ENCODE assay signal across 12 cellular contexts in the genomic region with DNA sequence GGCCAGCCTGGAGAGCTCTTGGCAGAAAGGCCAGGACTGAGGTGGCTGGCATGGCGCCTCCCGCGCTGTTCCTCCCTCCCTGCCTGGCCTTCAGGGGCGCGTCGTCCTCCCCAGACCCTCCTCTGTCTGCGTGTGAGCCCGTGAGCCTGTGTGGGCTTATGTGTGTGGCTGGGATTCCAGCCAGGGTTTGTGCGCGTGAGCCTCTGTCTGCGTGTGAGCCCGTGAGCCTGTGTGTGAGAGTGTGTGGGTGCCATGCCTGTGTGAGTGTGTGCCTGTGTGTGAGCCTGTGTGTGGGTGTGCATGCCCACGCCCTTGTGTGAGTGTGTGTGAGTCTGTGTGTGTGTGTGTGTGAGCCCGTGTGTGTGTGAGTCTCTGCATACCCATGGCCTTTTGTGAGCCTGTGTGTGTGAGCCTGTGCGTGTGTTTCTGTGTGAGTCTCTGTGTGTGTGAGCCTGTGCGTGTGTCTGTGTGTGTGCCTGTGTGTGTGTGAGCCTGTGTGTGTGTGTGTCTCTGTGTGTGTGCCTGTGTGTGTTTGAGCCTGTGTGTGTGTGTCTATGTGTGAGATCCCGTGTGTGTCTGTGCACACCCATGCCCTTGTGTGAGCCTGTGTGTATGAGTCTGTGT. TPM values are rescaled to one million over a fixed set of nuclear protein-coding genes. Genes with fewer than 3 reads are reported as not detected.
A peak's percentile ranks its signal among the peaks of the same experiment; 100 is the strongest.
DNase-seq lines count a peak whose midpoint lies in the region; ATAC-seq, FAIRE-seq and TF ChIP-seq lines count a peak whose summit lies in the region.
"Had no signal": no experiment of that assay in that cellular context is flagged by ENCODE, and none has a peak within 500 bp of the region (broad histone marks: within the 10 kb centered on the region; RNA-seq: fewer than 3 reads in every experiment).

No MANE protein-coding gene starts in this region.

- POLR2A ChIA-PET in endothelial cell of umbilical vein (lab: Charles Lee): no interaction called here
- POLR2A ChIA-PET in Caco-2 (lab: Charles Lee): no interaction called here

- dilution Hi-C loops in endothelial cell of umbilical vein (cut with MboI; ENCODE audit: extremely low pct_ligation_motif_present, low sequenced_read_pairs): no loop called here

- H3K27me3 ChIP-seq in endothelial cell of umbilical vein (ENCODE audit: control insufficient read depth in 2 of 2, insufficient read depth in 2 of 2, low read length in 2 of 2) (no peaks in the 10 kb centered on the region), upper lobe of left lung (no peaks in the 10 kb centered on the region), Caco-2 (replicated peaks; ENCODE audit: control insufficient read depth, insufficient read depth, low read length) (no peaks in the 10 kb centered on the region)

- no peak for TF ChIP-seq CTCF in endothelial cell of umbilical vein (IDR thresholded peaks at IDR 0.05; ENCODE audit: extremely low read depth in 1 of 2, insufficient read depth in 1 of 2, low read depth in 1 of 2, low read length in 2 of 2)
- no peak for TF ChIP-seq CTCF in upper lobe of left lung (IDR thresholded peaks at IDR 0.05)
- TF ChIP-seq CTCF in Caco-2 (IDR thresholded peaks at IDR 0.05; ENCODE audit: insufficient read depth in 1 of 2, low read depth in 1 of 2, low read length in 1 of 2, severe bottlenecking in 1 of 2, unreplicated experiment in 1 of 2): no peak

- BruUV-seq in endothelial cell of umbilical vein (replicated peaks; lab: Mats Ljungman, UMichigan) (no TSS peak), Caco-2 (replicated peaks; lab: Mats Ljungman, UMichigan) (no TSS peak)

- ATAC-seq in upper lobe of left lung (ENCODE audit: low FRiP score in 2 of 2) (peak in 1 of 2 donors; percentile 1), HG03439 (IDR thresholded peaks at IDR 0.05; ENCODE audit: unreplicated experiment) (no peak)

- H3K4me3 Mint-ChIP-seq in Caco-2 (ENCODE audit: unreplicated experiment): no peak overlapping the region

- CTCF ChIA-PET in endothelial cell of umbilical vein (lab: Charles Lee): interaction anchor here (2.0 kb wide), 1 partner anchor 11 kb away, joined by 8 read pairs; no protein-coding TSS in a partner anchor
- CTCF ChIA-PET in Caco-2 (lab: Charles Lee): no interaction called here

- H3K4me1 ChIP-seq in endothelial cell of umbilical vein (ENCODE audit: control insufficient read depth, extremely low read depth, insufficient read depth, low read length): peaks cover 42% of the 10 kb centered on the region
- peaks cover 84 to 95% (median 85%) of the 10 kb centered on the region in 4 donors for H3K4me1 ChIP-seq in upper lobe of left lung
- H3K4me1 ChIP-seq in Caco-2: no peaks in the 10 kb centered on the region

- WGBS in upper lobe of left lung, 2 donors: 47% methylated on average over 6 to 17 of the region's 17 CpGs

- H3K4me3 ChIP-seq in endothelial cell of umbilical vein (replicated peaks in 1 of 3; ENCODE audit: insufficient read depth in 1 of 3, low read depth in 1 of 3, low read length in 3 of 3) (no peak overlapping the region), upper lobe of left lung (peak overlapping the region in 1 of 4 donors; percentile 3), Caco-2 (ENCODE audit: low read depth, low read length) (no peak overlapping the region)
- H3K4me3 ChIP-seq: lung had no signal

- no peak overlapping the region for H2AFZ ChIP-seq in endothelial cell of umbilical vein (ENCODE audit: low read depth, low read length)

- peak overlapping the region; percentile 86 for H3K27ac ChIP-seq in endothelial cell of umbilical vein (ENCODE audit: insufficient read depth, low read depth, low read length)
- peak overlapping the region; percentile 19 to 52 (median 38) for H3K27ac ChIP-seq in upper lobe of left lung

- H3K36me3 Mint-ChIP-seq in Caco-2 (ENCODE audit: insufficient read depth, unreplicated experiment): peaks cover 11% of the 10 kb centered on the region

- no peaks in the 10 kb centered on the region for H3K9me1 ChIP-seq in endothelial cell of umbilical vein (replicated peaks; ENCODE audit: control insufficient read depth, extremely low read depth, insufficient read depth, low read length)

- H3K9ac ChIP-seq in endothelial cell of umbilical vein (replicated peaks; ENCODE audit: extremely low read depth, insufficient read depth, low read length): no peak overlapping the region

- FAIRE-seq in endothelial cell of umbilical vein (lab: Jason Lieb, UNC): peak; percentile 67

- peaks cover 51% of the 10 kb centered on the region for H3K79me2 ChIP-seq in endothelial cell of umbilical vein (ENCODE audit: control insufficient read depth, insufficient read depth, low read length)

- intact Hi-C loops in endothelial cell of umbilical vein (cut with micrococcal nuclease): no loop called here
- intact Hi-C loops in Caco-2 (cut with micrococcal nuclease; ENCODE audit: unreplicated experiment): no loop called here

- no peaks in the 10 kb centered on the region for H3K4me1 Mint-ChIP-seq in Caco-2 (ENCODE audit: low read depth, unreplicated experiment)

- no peaks in the 10 kb centered on the region for H3K36me3 ChIP-seq in endothelial cell of umbilical vein (ENCODE audit: control insufficient read depth in 2 of 2, extremely low read depth in 1 of 2, insufficient read depth in 2 of 2, low read length in 2 of 2)
- H3K36me3 ChIP-seq in upper lobe of left lung: no peaks in the 10 kb centered on the region
- H3K36me3 ChIP-seq in Caco-2 (ENCODE audit: control insufficient read depth, insufficient read depth, low read length): 0 out of 2 replicates have a peak, but pooled peaks cover 2% of the 10 kb centered on the region

- no peaks in the 10 kb centered on the region for H3K9me3 Mint-ChIP-seq in Caco-2 (ENCODE audit: unreplicated experiment)

- DNase-seq in NCI-H1092 treated with DMSO at 0.1 percent for 48 hours (lab: John Stamatoyannopoulos, UW) (peak; percentile 35), NCI-H1092 (lab: John Stamatoyannopoulos, UW) (no peak), endothelial cell of umbilical vein (ENCODE audit: low read depth, low spot score) (peak; percentile 51), medulla oblongata (ENCODE audit: extremely low spot score) (peak; percentile 34), upper lobe of left lung (no peak), Caco-2 (no peak), NCI-H1105 (lab: John Stamatoyannopoulos, UW) (no peak)
- DNase-seq: 8988T; activated T-cell treated with anti-CD3 and anti-CD28 coated beads, Interleukin-2, amount 50 U/mL, for 1 hour; NCI-H187 had no signal

- no peak overlapping the region for H3K27ac Mint-ChIP-seq in Caco-2 (ENCODE audit: unreplicated experiment)

- H4K20me1 ChIP-seq in endothelial cell of umbilical vein (replicated peaks; ENCODE audit: control insufficient read depth, extremely low read depth, insufficient read depth, low read length): no peaks in the 10 kb centered on the region

- H3K9me3 ChIP-seq in endothelial cell of umbilical vein (replicated peaks; ENCODE audit: control insufficient read depth, insufficient read depth, low read length) (no peaks in the 10 kb centered on the region), upper lobe of left lung (no peaks in the 10 kb centered on the region), Caco-2 (no peaks in the 10 kb centered on the region)

- H3K4me2 ChIP-seq in endothelial cell of umbilical vein (ENCODE audit: insufficient read depth, low read length): no peak overlapping the region

- no peak for TF ChIP-seq EP300 in upper lobe of left lung (IDR thresholded peaks at IDR 0.05)

- TF ChIP-seq POLR2A in endothelial cell of umbilical vein (IDR thresholded peaks at IDR 0.05; ENCODE audit: low read depth, low read length) (no peak), upper lobe of left lung (IDR thresholded peaks at IDR 0.05) (no peak)

- H3K27me3 Mint-ChIP-seq in Caco-2 (ENCODE audit: insufficient read depth, unreplicated experiment): no peaks in the 10 kb centered on the region

TF ChIP-seq in endothelial cell of umbilical vein, 7 proteins besides CTCF, POLR2A, EP300 and RAD21:
- TF ChIP-seq, protein P1, sequence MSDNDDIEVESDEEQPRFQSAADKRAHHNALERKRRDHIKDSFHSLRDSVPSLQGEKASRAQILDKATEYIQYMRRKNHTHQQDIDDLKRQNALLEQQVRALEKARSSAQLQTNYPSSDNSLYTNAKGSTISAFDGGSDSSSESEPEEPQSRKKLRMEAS (IDR thresholded peaks at IDR 0.05; ENCODE audit: insufficient read depth, insufficient read length): no peak
- TF ChIP-seq EZH2 (IDR thresholded peaks at IDR 0.05; ENCODE audit: borderline replicate concordance, low read depth, low read length, severe bottlenecking) (no peak), MYC (IDR thresholded peaks at IDR 0.05; ENCODE audit: low read depth, low read length) (no peak), JUN (IDR thresholded peaks at IDR 0.05; ENCODE audit: borderline replicate concordance, insufficient read depth, insufficient read length, low read depth) (no peak), GATA2 (IDR thresholded peaks at IDR 0.05; ENCODE audit: insufficient read depth, insufficient read length, low read depth, low read length) (no peak), FOS (IDR thresholded peaks at IDR 0.05; ENCODE audit: borderline replicate concordance, insufficient read depth, low read length) (no peak), POLR2AphosphoS5 (IDR thresholded peaks at IDR 0.05; ENCODE audit: insufficient read depth, low read depth, low read length) (no peak)

RNA-seq across cellular contexts. Expression of a gene that starts 13.0 kb away (rescaled TPM):
- 37.4 and 38.9 TPM in 2 replicates for total RNA-seq in endothelial cell of umbilical vein
- 14.9 and 15.4 TPM in 2 replicates for polyA plus RNA-seq in endothelial cell of umbilical vein
- polyA plus RNA-seq in endothelial cell of umbilical vein (2011; cell fraction: cytosol; rRNA removed): 13.0 and 17.0 TPM in 2 replicates
- 14.6 and 14.9 TPM in 2 replicates for polyA plus RNA-seq in endothelial cell of umbilical vein (2011; cell fraction: nucleus; rRNA removed)
- polyA plus RNA-seq in endothelial cell of umbilical vein (2012): 20.7 and 26.0 TPM in 2 replicates
- 13.7 and 18.4 TPM in 2 replicates for polyA minus RNA-seq in endothelial cell of umbilical vein
- 25.0 TPM for polyA minus RNA-seq in endothelial cell of umbilical vein (2011; cell fraction: cytosol; rRNA and poly(A)+ RNA removed)
- 10.7 and 20.4 TPM in 2 replicates for polyA minus RNA-seq in endothelial cell of umbilical vein (2011; cell fraction: nucleus; rRNA and poly(A)+ RNA removed)
- total RNA-seq in upper lobe of left lung: 10 to 100 TPM; 43.8 to 92.7 (median 74.1) TPM
- total RNA-seq in Caco-2 (2022): 63.8 and 69.1 TPM in 2 replicates

Comparison
In these comparisons a context has a peak if more than half of its experiments do, and no peak if none do; other contexts are left out.
1. DNase-seq: peak in NCI-H1092 treated with DMSO at 0.1 percent for 48 hours (single experiment), endothelial cell of umbilical vein (single experiment) and medulla oblongata (single experiment); none in NCI-H1092 (single experiment), upper lobe of left lung (0 of 2), Caco-2 (0 of 2) and NCI-H1105 (single experiment).